Comparison of ENCODE assay signal across 8 cellular contexts in genomic region chr19:15463865-15464371, GRCh38. TPM values are rescaled to one million over a fixed set of nuclear protein-coding genes. Genes with fewer than 3 reads are reported as not detected.
A peak's percentile ranks its signal among the peaks of the same experiment; 100 is the strongest.
DNase-seq lines count a peak whose midpoint lies in the region; ATAC-seq and TF ChIP-seq lines count a peak whose summit lies in the region.

No MANE protein-coding gene starts in this region.

- no peak for TF ChIP-seq CTCF in activated B cell treated with CpG ODN at 0.5 μM for 24 hours (IDR thresholded peaks at IDR 0.05)
- no peak for TF ChIP-seq CTCF in nephron progenitor cell (IDR thresholded peaks at IDR 0.05)

- peak overlapping the region; percentile 71 for H3K4me3 ChIP-seq in BLaER1

- CTCF ChIA-PET in activated B cell treated with CpG ODN at 0.5 μM for 24 hours (lab: Charles Lee): interaction anchor here (0.8 to 1.3 kb wide), 4 partner anchors 10 to 92 kb away, joined by 4 to 5 read pairs (median 4); partner anchors contain the start of genes AKAP8L and WIZ

- H3K9me3 Mint-ChIP-seq in activated B cell treated with CpG ODN at 0.5 μM for 24 hours (no peaks in the 10 kb centered on the region), nephron progenitor cell (peaks cover 10% of the 10 kb centered on the region)
- H3K9me3 Mint-ChIP-seq in dendritic cell treated with granulocyte-macrophage colony-stimulating factor and Interleukin-4, amounts not matched to agents 40 ng/mL and 50 ng/mL, for 4 days: no peaks in the 10 kb centered on the region

- H3K36me3 ChIP-seq in BLaER1: 0 out of 2 replicates have a peak, but pooled peaks cover 8% of the 10 kb centered on the region

- ATAC-seq in HG02678 (IDR thresholded peaks at IDR 0.05; ENCODE audit: unreplicated experiment) (peak; percentile 50), activated B cell treated with CpG ODN at 0.5 μM for 24 hours (ENCODE audit: low read depth) (peak; percentile 83)

- H3K27ac Mint-ChIP-seq in activated B cell treated with CpG ODN at 0.5 μM for 24 hours: peak overlapping the region; percentile 91
- H3K27ac Mint-ChIP-seq in dendritic cell treated with granulocyte-macrophage colony-stimulating factor and Interleukin-4, amounts not matched to agents 40 ng/mL and 50 ng/mL, for 4 days: peak overlapping the region; percentile 90
- H3K27ac Mint-ChIP-seq in nephron progenitor cell: no peak overlapping the region

- DNase-seq in activated B cell treated with CpG ODN at 0.5 μM for 24 hours (peak; percentile 52), posterior vena cava (ENCODE audit: low spot score) (no peak), nephron progenitor cell (no peak), NCI-H524 (lab: John Stamatoyannopoulos, UW) (no peak)
- peak; percentile 62 to 67 for DNase-seq in stimulated activated CD4-positive, alpha-beta T cell treated with anti-CD3 and anti-CD28 coated beads, Interleukin-15, amount 100 ng/mL, for 48 hours (ENCODE audit: low read depth in 2 of 2)

- H3K4me3 Mint-ChIP-seq in activated B cell treated with CpG ODN at 0.5 μM for 24 hours (peak overlapping the region; percentile 89), nephron progenitor cell (no peak overlapping the region)
- peak overlapping the region; percentile 83 for H3K4me3 Mint-ChIP-seq in dendritic cell treated with granulocyte-macrophage colony-stimulating factor and Interleukin-4, amounts not matched to agents 40 ng/mL and 50 ng/mL, for 4 days

- H3K27ac ChIP-seq in BLaER1: peak overlapping the region; percentile 98

- no peaks in the 10 kb centered on the region for H3K9me3 ChIP-seq in BLaER1

- peaks cover 4% of the 10 kb centered on the region for H3K27me3 ChIP-seq in BLaER1

- H3K9ac ChIP-seq in BLaER1: peak overlapping the region; percentile 87

- H3K4me2 ChIP-seq in BLaER1: peak overlapping the region; percentile 94

- H3K4me1 Mint-ChIP-seq in activated B cell treated with CpG ODN at 0.5 μM for 24 hours (peaks cover 41% of the 10 kb centered on the region), nephron progenitor cell (no peaks in the 10 kb centered on the region)
- H3K4me1 Mint-ChIP-seq in dendritic cell treated with granulocyte-macrophage colony-stimulating factor and Interleukin-4, amounts not matched to agents 40 ng/mL and 50 ng/mL, for 4 days (ENCODE audit: low read depth): peaks cover 37% of the 10 kb centered on the region

- H3K27me3 Mint-ChIP-seq in activated B cell treated with CpG ODN at 0.5 μM for 24 hours (peaks cover 5% of the 10 kb centered on the region), nephron progenitor cell (ENCODE audit: low read depth, poor library complexity) (peaks cover 93% of the 10 kb centered on the region)
- peaks cover 12% of the 10 kb centered on the region for H3K27me3 Mint-ChIP-seq in dendritic cell treated with granulocyte-macrophage colony-stimulating factor and Interleukin-4, amounts not matched to agents 40 ng/mL and 50 ng/mL, for 4 days

- no peaks in the 10 kb centered on the region for H4K20me1 ChIP-seq in BLaER1

- intact Hi-C loops in activated B cell treated with CpG ODN at 0.5 μM for 24 hours (cut with micrococcal nuclease): loop anchor here (1.0 to 10.0 kb wide), 4 partner anchors 13 to 91 kb away; no protein-coding TSS in a partner anchor
- intact Hi-C loops in dendritic cell treated with granulocyte-macrophage colony-stimulating factor and Interleukin-4, amounts not matched to agents 40 ng/mL and 50 ng/mL, for 4 days (cut with micrococcal nuclease): no loop called here
- intact Hi-C loops in posterior vena cava (cut with DNase I): loop anchor here in 1 of 2 donors (5.0 to 10.0 kb wide), 2 partner anchors 91 to 362 kb away; no protein-coding TSS in a partner anchor

- H3K4me1 ChIP-seq in BLaER1: peaks cover 77% of the 10 kb centered on the region

- POLR2A ChIA-PET in activated B cell treated with CpG ODN at 0.5 μM for 24 hours (lab: Charles Lee): interaction anchor here (0.5 to 2.5 kb wide), 12 partner anchors 9 to 767 kb away, joined by 3 to 27 read pairs (median 6); partner anchors contain the start of genes AKAP8, AKAP8L, HSH2D and WIZ

- H3K36me3 Mint-ChIP-seq in activated B cell treated with CpG ODN at 0.5 μM for 24 hours (ENCODE audit: low read depth) (peaks cover 37% of the 10 kb centered on the region), nephron progenitor cell (ENCODE audit: low read depth) (no peaks in the 10 kb centered on the region)
- H3K36me3 Mint-ChIP-seq in dendritic cell treated with granulocyte-macrophage colony-stimulating factor and Interleukin-4, amounts not matched to agents 40 ng/mL and 50 ng/mL, for 4 days (ENCODE audit: low read depth): peaks cover 20% of the 10 kb centered on the region

RNA-seq across cellular contexts. Expression of gene RASAL3, which starts 0.4 kb away (rescaled TPM):
- total RNA-seq in activated B cell treated with CpG ODN at 0.5 μM for 24 hours: 76.2 and 89.3 TPM in 2 replicates
- total RNA-seq in posterior vena cava: 1 to 10 TPM; 2.3 to 3.7 TPM

RNA-seq across cellular contexts. Expression of gene WIZ, which starts 14.2 kb away (rescaled TPM):
- 32.6 and 34.1 TPM in 2 replicates for total RNA-seq in activated B cell treated with CpG ODN at 0.5 μM for 24 hours
- total RNA-seq in posterior vena cava: 10 to 100 TPM; 33.2 to 44.2 TPM

RNA-seq across cellular contexts. Expression of gene PGLYRP2, which starts 15.4 kb away (rescaled TPM):
- total RNA-seq in activated B cell treated with CpG ODN at 0.5 μM for 24 hours: not detected in 2 replicates
- total RNA-seq in posterior vena cava: not detected

RNA-seq across cellular contexts. Expression of gene CYP4F22, which starts 44.4 kb away (rescaled TPM):
- not detected in 2 replicates for total RNA-seq in activated B cell treated with CpG ODN at 0.5 μM for 24 hours
- total RNA-seq in posterior vena cava: not detected

RNA-seq across cellular contexts. Expression of gene AKAP8L, which starts 45.1 kb away (rescaled TPM):
- total RNA-seq in activated B cell treated with CpG ODN at 0.5 μM for 24 hours (126 and 163 TPM in 2 replicates), posterior vena cava (10 to 100 TPM; 52.6 to 65.7 TPM)

Comparison
In these comparisons a context has a peak if more than half of its experiments do, and no peak if none do; other contexts are left out.
1. DNase-seq: peak in activated B cell treated with CpG ODN at 0.5 μM for 24 hours (single experiment) and stimulated activated CD4-positive, alpha-beta T cell treated with anti-CD3 and anti-CD28 coated beads, Interleukin-15, amount 100 ng/mL, for 48 hours (2 of 2); none in posterior vena cava (single experiment), nephron progenitor cell (single experiment) and NCI-H524 (0 of 2).
2. RNA of gene RASAL3, which starts 0.4 kb away (total RNA-seq): 76.2 to 89.3 TPM in activated B cell treated with CpG ODN at 0.5 μM for 24 hours; 2.3 to 3.7 TPM in posterior vena cava; every median in the first group is over 10 times any median in the second.